18 cellular contexts compared by ENCODE assay signal in the genomic region with DNA sequence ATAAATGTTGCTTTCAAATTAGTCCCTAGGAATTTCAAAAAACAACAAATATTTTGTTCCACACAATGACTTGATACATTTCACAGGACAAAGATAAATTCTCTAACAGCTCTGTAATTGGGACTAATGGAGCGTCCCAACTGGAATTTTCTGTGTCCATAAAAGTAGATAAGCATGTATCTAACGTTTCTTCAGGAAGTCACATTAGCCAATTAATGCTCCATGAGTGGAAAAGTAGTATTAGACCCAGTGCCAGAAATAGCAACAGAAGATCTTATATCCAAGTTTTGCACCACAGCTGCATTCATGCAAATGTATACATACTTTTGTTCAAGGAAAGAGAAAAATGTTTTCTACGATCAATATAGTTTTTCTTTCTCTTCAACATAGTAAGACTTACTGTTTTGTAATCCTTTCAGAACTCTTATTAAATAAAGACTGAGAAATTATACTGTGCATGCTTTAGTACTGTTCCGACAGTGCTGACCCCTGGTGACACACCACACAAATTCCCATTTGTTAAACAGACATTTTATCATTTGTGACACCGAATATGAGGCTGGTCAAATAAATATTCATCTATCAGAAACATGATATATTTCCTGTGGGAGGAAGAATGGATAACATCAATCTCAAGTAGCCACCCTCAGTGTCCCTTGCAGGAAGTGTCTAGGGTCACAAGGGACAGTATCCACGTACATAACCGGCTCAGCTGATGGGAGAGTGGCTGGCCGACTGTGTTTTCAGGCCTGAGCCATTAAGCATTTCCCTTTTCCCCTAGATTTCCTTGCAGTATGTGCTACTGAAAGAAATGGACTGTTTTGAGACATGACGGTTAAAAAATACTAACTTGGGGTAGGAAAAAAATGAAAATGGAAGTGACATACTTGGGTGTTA.
A peak's percentile ranks its signal among the peaks of the same experiment; 100 is the strongest.
DNase-seq lines count a peak whose midpoint lies in the region; ATAC-seq and TF ChIP-seq lines count a peak whose summit lies in the region.
"Had no signal": no experiment of that assay in that cellular context is flagged by ENCODE, and none has a peak within 500 bp of the region (broad histone marks: within the 10 kb centered on the region; RNA-seq: fewer than 3 reads in every experiment).

No MANE protein-coding gene starts in this region.

- H3K27ac Mint-ChIP-seq in mesothelial cell of epicardium = peak overlapping the region; percentile 56
- no peak overlapping the region for H3K27ac Mint-ChIP-seq in activated CD4-positive, alpha-beta memory T cell treated with anti-CD3 and anti-CD28 coated beads for 36 hours
- H3K27ac Mint-ChIP-seq: GM23338 had no signal

- intact Hi-C loops in IMR-90 (cut with micrococcal nuclease) = no loop called here
- intact Hi-C loops in activated CD4-positive, alpha-beta memory T cell treated with anti-CD3 and anti-CD28 coated beads for 36 hours (cut with micrococcal nuclease) = no loop called here

- peak overlapping the region; percentile 16; the same call in 1 of the 2 replicates for H2BK20ac ChIP-seq in IMR-90 (ENCODE audit: low read depth, low read length)

- in situ Hi-C loops in IMR-90 (cut with MboI; ENCODE audit: low sequenced_read_pairs) = no loop called here

- no peak overlapping the region for H3K4me3 ChIP-seq in IMR-90 (ENCODE audit: insufficient read depth, low read depth, low read length)
- H3K4me3 ChIP-seq: GM23338, PC-9, SJSA1 had no signal

- H3K4ac ChIP-seq in IMR-90 (ENCODE audit: low read depth, low read length) = no peak overlapping the region

- H4K8ac ChIP-seq in IMR-90 (ENCODE audit: low read depth in 2 of 2, low read length in 2 of 2) = peak overlapping the region in 1 of 2 experiments; percentile 7; a peak in 1 of 4 replicates

- H3K14ac ChIP-seq in IMR-90 (replicated peaks; ENCODE audit: low read depth, low read length) = peak overlapping the region; percentile 39; the same call in 1 of the 2 replicates

- no peaks in the 10 kb centered on the region for H3K9me1 ChIP-seq in IMR-90 (ENCODE audit: insufficient read depth, low read length)

- no peak overlapping the region for H3K23ac ChIP-seq in IMR-90 (ENCODE audit: low read depth, low read length)

- H3K4me2 ChIP-seq in IMR-90 (ENCODE audit: low read depth, low read length) = peak overlapping the region; percentile 8; the same call in 1 of the 2 replicates
- H3K4me2 ChIP-seq: GM23338, PC-9 had no signal

- no peak overlapping the region for H3K18ac ChIP-seq in IMR-90 (ENCODE audit: low read depth, low read length)

- dilution Hi-C loops in IMR-90 (cut with HindIII; ENCODE audit: low sequenced_read_pairs, unreplicated experiment) = no loop called here

- H2AK9ac ChIP-seq in IMR-90 (replicated peaks; ENCODE audit: low read depth, low read length, poor library complexity) = no peak overlapping the region

- H3K56ac ChIP-seq in IMR-90 (ENCODE audit: extremely low read depth, insufficient read depth, low read length) = no peak overlapping the region

- H4K5ac ChIP-seq in IMR-90 (ENCODE audit: low read depth, low read length) = no peak overlapping the region

- peaks cover 4% of the 10 kb centered on the region for H3K9me3 Mint-ChIP-seq in mesothelial cell of epicardium
- no peaks in the 10 kb centered on the region for H3K9me3 Mint-ChIP-seq in activated CD4-positive, alpha-beta memory T cell treated with anti-CD3 and anti-CD28 coated beads for 36 hours
- H3K9me3 Mint-ChIP-seq: GM23338 had no signal

- no peaks in the 10 kb centered on the region for H3K36me3 ChIP-seq in IMR-90 (ENCODE audit: control insufficient read depth, insufficient read depth, low read length)
- H3K36me3 ChIP-seq: SJSA1 had no signal

- no peak overlapping the region for H2AK5ac ChIP-seq in IMR-90 (ENCODE audit: low read depth, low read length)

- no peak for TF ChIP-seq POLR2A in IMR-90 (IDR thresholded peaks at IDR 0.05; ENCODE audit: low read depth, low read length)

- H4K91ac ChIP-seq in IMR-90 (ENCODE audit: insufficient read depth, low read depth, low read length) = no peak overlapping the region

- peak; percentile 2 for DNase-seq in IMR-90
- DNase-seq in dermis blood vessel endothelial cell = peak; percentile 31
- no peak for DNase-seq in mesothelial cell of epicardium (ENCODE audit: low spot score in 2 of 2, unreplicated experiment in 2 of 2)
- DNase-seq in activated CD4-positive, alpha-beta memory T cell treated with anti-CD3 and anti-CD28 coated beads for 36 hours = no peak
- no peak for DNase-seq in NCI-H2029 (lab: John Stamatoyannopoulos, UW)
- no peak for DNase-seq in MV-4-11 (lab: John Stamatoyannopoulos, UW)
- no peak for DNase-seq in NCI-H1105 (lab: John Stamatoyannopoulos, UW)
- DNase-seq: C1 segment of cervical spinal cord, HCEC 1CT, MM.1S, NCI-H1092 treated with DMSO at 0.1 percent for 48 hours, NCI-H1694 treated with DMSO at 0.1 percent for 48 hours, NCI-H2227 treated with DMSO at 0.1 percent for 48 hours, NCI-H524 treated with DMSO at 0.1 percent for 48 hours, PC-9 had no signal

- no peak overlapping the region for H2BK15ac ChIP-seq in IMR-90 (ENCODE audit: low read depth, low read length)

- H3K27me3 ChIP-seq in IMR-90 (ENCODE audit: control insufficient read depth, insufficient read depth, low read length) = no peaks in the 10 kb centered on the region
- H3K27me3 ChIP-seq: SJSA1 had no signal

- H3K79me1 ChIP-seq in IMR-90 (ENCODE audit: low read depth in 1 of 2, low read length in 2 of 2) = no peaks in the 10 kb centered on the region

- no TSS peak for BruUV-seq in IMR-90 (replicated peaks; lab: Mats Ljungman, UMichigan)

- POLR2A ChIA-PET in IMR-90 (lab: Charles Lee; ENCODE audit: unreplicated experiment) = no interaction called here
- POLR2A ChIA-PET in activated CD4-positive, alpha-beta memory T cell treated with anti-CD3 and anti-CD28 coated beads for 36 hours (lab: Charles Lee) = no interaction called here

- 50% methylated on average over 1 of the region's 9 CpGs; no CpG with 5 or more reads in 1 of the 2 experiments for WGBS in IMR-90 (ENCODE audit: extremely low coverage in 2 of 2, insufficient read length in 1 of 2), 2 experiments

- no peak overlapping the region for H3K9ac ChIP-seq in IMR-90 (ENCODE audit: low read depth, low read length)

- H3K36me3 Mint-ChIP-seq in mesothelial cell of epicardium = no peaks in the 10 kb centered on the region
- H3K36me3 Mint-ChIP-seq in activated CD4-positive, alpha-beta memory T cell treated with anti-CD3 and anti-CD28 coated beads for 36 hours = peaks cover 3% of the 10 kb centered on the region

- no peaks in the 10 kb centered on the region for H3K4me1 Mint-ChIP-seq in mesothelial cell of epicardium
- no peaks in the 10 kb centered on the region for H3K4me1 Mint-ChIP-seq in activated CD4-positive, alpha-beta memory T cell treated with anti-CD3 and anti-CD28 coated beads for 36 hours (ENCODE audit: low read depth)
- H3K4me1 Mint-ChIP-seq: GM23338 had no signal

- no peak for TF ChIP-seq RAD21 in IMR-90 (IDR thresholded peaks at IDR 0.05; ENCODE audit: low read length)

- no peak overlapping the region for H3K27ac ChIP-seq in IMR-90 (ENCODE audit: insufficient read depth, low read length)
- H3K27ac ChIP-seq: PC-9, SJSA1 had no signal

- H3K4me1 ChIP-seq in IMR-90 (ENCODE audit: control insufficient read depth, insufficient read depth, low read length) = no peaks in the 10 kb centered on the region
- H3K4me1 ChIP-seq: SJSA1 had no signal

- H2BK5ac ChIP-seq in IMR-90 (ENCODE audit: low read depth, low read length, poor library complexity, severe bottlenecking) = no peak overlapping the region

- no peak for TF ChIP-seq CTCF in IMR-90 (conservative IDR thresholded peaks at IDR 0.05; ENCODE audit: low read depth, low read length)
- TF ChIP-seq CTCF in mesothelial cell of epicardium (IDR thresholded peaks at IDR 0.05; ENCODE audit: unreplicated experiment) = no peak

- ATAC-seq in IMR-90 (ENCODE audit: low read depth) (peak; percentile 63), SK-N-SH treated with all-trans-retinoic acid at 6 μM for 48 hours (peak; percentile 68)
- ATAC-seq: GM23338 had no signal

- CTCF ChIA-PET in IMR-90 (lab: Yijun Ruan, JAX) = interaction anchor here (0.7 kb wide), 1 partner anchor 51 kb away, joined by 3 read pairs; no protein-coding TSS in a partner anchor
- CTCF ChIA-PET in activated CD4-positive, alpha-beta memory T cell treated with anti-CD3 and anti-CD28 coated beads for 36 hours (lab: Charles Lee) = interaction anchor here (0.6 to 1.1 kb wide), 3 partner anchors 28 to 241 kb away, joined by 3 to 5 read pairs (median 5); no protein-coding TSS in a partner anchor

- H4K20me1 ChIP-seq in IMR-90 (ENCODE audit: insufficient read depth, low read length) = no peaks in the 10 kb centered on the region

- H3K27me3 Mint-ChIP-seq in mesothelial cell of epicardium (ENCODE audit: low read depth) = no peaks in the 10 kb centered on the region
- no peaks in the 10 kb centered on the region for H3K27me3 Mint-ChIP-seq in activated CD4-positive, alpha-beta memory T cell treated with anti-CD3 and anti-CD28 coated beads for 36 hours

- no peaks in the 10 kb centered on the region for H3K9me3 ChIP-seq in IMR-90 (ENCODE audit: control insufficient read depth, insufficient read depth, low read length)
- H3K9me3 ChIP-seq: SJSA1 had no signal

- H2AFZ ChIP-seq in IMR-90 (replicated peaks; ENCODE audit: low read length, poor library complexity) = peak overlapping the region; percentile 36
- H2AFZ ChIP-seq: GM23338, PC-9 had no signal

- H2BK120ac ChIP-seq in IMR-90 (ENCODE audit: low read depth, low read length) = peak overlapping the region; percentile 20; the same call in 1 of the 2 replicates

- H3K4me3 Mint-ChIP-seq in mesothelial cell of epicardium = no peak overlapping the region
- no peak overlapping the region for H3K4me3 Mint-ChIP-seq in activated CD4-positive, alpha-beta memory T cell treated with anti-CD3 and anti-CD28 coated beads for 36 hours
- H3K4me3 Mint-ChIP-seq: GM23338 had no signal

TF ChIP-seq in IMR-90, 13 proteins besides CTCF, POLR2A, EP300 and RAD21 (continues in another document):
- TF ChIP-seq RCOR1 (IDR thresholded peaks at IDR 0.05; ENCODE audit: insufficient replicate concordance, low read length) = no peak
- TF ChIP-seq, protein P1, sequence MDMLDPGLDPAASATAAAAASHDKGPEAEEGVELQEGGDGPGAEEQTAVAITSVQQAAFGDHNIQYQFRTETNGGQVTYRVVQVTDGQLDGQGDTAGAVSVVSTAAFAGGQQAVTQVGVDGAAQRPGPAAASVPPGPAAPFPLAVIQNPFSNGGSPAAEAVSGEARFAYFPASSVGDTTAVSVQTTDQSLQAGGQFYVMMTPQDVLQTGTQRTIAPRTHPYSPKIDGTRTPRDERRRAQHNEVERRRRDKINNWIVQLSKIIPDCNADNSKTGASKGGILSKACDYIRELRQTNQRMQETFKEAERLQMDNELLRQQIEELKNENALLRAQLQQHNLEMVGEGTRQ (IDR thresholded peaks at IDR 0.05; ENCODE audit: low read depth, low read length) = no peak

TF ChIP-seq in SK-N-SH treated with all-trans-retinoic acid at 6 μM for 48 hours, 23 proteins besides CTCF, POLR2A, EP300 and RAD21:
- peak; percentile 64; the same call in 1 of the 2 replicates for TF ChIP-seq TOX (CRISPR knock-in tag; IDR thresholded peaks at IDR 0.05; ENCODE audit: borderline replicate concordance)
- TF ChIP-seq BACH2 (CRISPR knock-in tag; IDR thresholded peaks at IDR 0.05; ENCODE audit: borderline replicate concordance) = no peak

Comparison
In these comparisons a context has a peak if more than half of its experiments do, and no peak if none do; other contexts are left out.
1. DNase-seq: peak in IMR-90 (single experiment) and dermis blood vessel endothelial cell (single experiment); none in mesothelial cell of epicardium (0 of 2), activated CD4-positive, alpha-beta memory T cell treated with anti-CD3 and anti-CD28 coated beads for 36 hours (single experiment), NCI-H2029 (single experiment), MV-4-11 (single experiment) and NCI-H1105 (single experiment).